In genomic region chr11:2387266-2387982, GRCh38 we compare ENCODE assay signal across 9 cellular contexts. TPM values are rescaled to one million over a fixed set of nuclear protein-coding genes. Genes with fewer than 3 reads are reported as not detected.
DNase-seq lines count a peak whose midpoint lies in the region; ATAC-seq and TF ChIP-seq lines count a peak whose summit lies in the region.
"Had no signal": no experiment of that assay in that cellular context is flagged by ENCODE, and none has a peak within 500 bp of the region (broad histone marks: within the 10 kb centered on the region; RNA-seq: fewer than 3 reads in every experiment).

No MANE protein-coding gene starts in this region.

- H3K27me3 Mint-ChIP-seq in naive thymus-derived CD8-positive, alpha-beta T cell = no peaks in the 10 kb centered on the region

- POLR2A ChIA-PET in naive thymus-derived CD8-positive, alpha-beta T cell (lab: Charles Lee) = interaction anchor here (1.0 to 2.9 kb wide), 4 partner anchors 10 to 88 kb away, joined by 3 to 18 read pairs (median 7); partner anchors contain the start of genes CD81 and TSSC4

- DNase-seq in AG10803 (ENCODE audit: low read depth) = peak; percentile 53
- peak; percentile 46 for DNase-seq in dermis blood vessel endothelial cell
- peak in 1 of 10 donors; percentile 55 for DNase-seq in naive thymus-derived CD8-positive, alpha-beta T cell
- DNase-seq in activated effector memory CD4-positive, alpha-beta T cell treated with Interleukin-2 at 50 U/mL for 16 hours = no peak
- DNase-seq in NCI-H1105 treated with DMSO at 0.1 percent for 48 hours (lab: John Stamatoyannopoulos, UW) = no peak
- no peak for DNase-seq in NCI-H1930 (lab: John Stamatoyannopoulos, UW)
- DNase-seq: NCI-H1105 had no signal

- no peak for TF ChIP-seq CTCF in AG10803 (conservative IDR thresholded peaks at IDR 0.05; ENCODE audit: low read length)

- ATAC-seq in HG03354 (IDR thresholded peaks at IDR 0.05; ENCODE audit: poor library complexity, severe bottlenecking, unreplicated experiment) = peak; percentile 27
- peak in 1 of 2 donors; percentile 20 for ATAC-seq in naive thymus-derived CD8-positive, alpha-beta T cell
- ATAC-seq in HG02870 (IDR thresholded peaks at IDR 0.05; ENCODE audit: unreplicated experiment) = no peak

- H3K4me1 Mint-ChIP-seq in naive thymus-derived CD8-positive, alpha-beta T cell = peaks cover 27 to 72% (median 68%) of the 10 kb centered on the region in 4 donors

- H3K9me3 Mint-ChIP-seq in naive thymus-derived CD8-positive, alpha-beta T cell = no peaks in the 10 kb centered on the region

- H3K27ac Mint-ChIP-seq in naive thymus-derived CD8-positive, alpha-beta T cell = peak overlapping the region in 8 of 10 donors; percentile 18 to 74 (median 42)

- H3K4me3 ChIP-seq in AG10803 (ENCODE audit: low read length) = no peak overlapping the region

- peaks cover 0 to 3% (median 0%) of the 10 kb centered on the region in 3 donors for H3K36me3 Mint-ChIP-seq in naive thymus-derived CD8-positive, alpha-beta T cell

- peak overlapping the region in 4 of 10 donors; percentile 15 to 66 (median 24) for H3K4me3 Mint-ChIP-seq in naive thymus-derived CD8-positive, alpha-beta T cell

RNA-seq across cellular contexts. Expression of gene CD81, which starts 10.3 kb away (rescaled TPM):
- total RNA-seq in dermis blood vessel endothelial cell = 248 and 294 TPM in 2 replicates
- total RNA-seq in naive thymus-derived CD8-positive, alpha-beta T cell = 10 to 100 TPM; 83.1 to 92.1 TPM
- 10 to 100 TPM; 15.3 to 62.0 (median 42.1) TPM for polyA plus RNA-seq in naive thymus-derived CD8-positive, alpha-beta T cell

RNA-seq across cellular contexts. Expression of gene TSSC4, which starts 13.1 kb away (rescaled TPM):
- 56.6 and 87.6 TPM in 2 replicates for total RNA-seq in dermis blood vessel endothelial cell
- total RNA-seq in naive thymus-derived CD8-positive, alpha-beta T cell = 10 to 100 TPM; 56.6 to 65.6 TPM
- polyA plus RNA-seq in naive thymus-derived CD8-positive, alpha-beta T cell = 10 to 100 TPM; 49.0 to 68.3 (median 54.7) TPM

RNA-seq across cellular contexts. Expression of gene TRPM5, which starts 56.9 kb away (rescaled TPM):
- total RNA-seq in dermis blood vessel endothelial cell = not detected in 2 replicates
- total RNA-seq in naive thymus-derived CD8-positive, alpha-beta T cell = under 1 TPM; 0.60 to 0.69 TPM
- not detected for polyA plus RNA-seq in naive thymus-derived CD8-positive, alpha-beta T cell

RNA-seq across cellular contexts. Expression of gene KCNQ1, which starts 57.4 kb away (rescaled TPM):
- 0.34 TPM in 1 of 2 replicates, not detected in the other for total RNA-seq in dermis blood vessel endothelial cell
- total RNA-seq in naive thymus-derived CD8-positive, alpha-beta T cell = 10 to 100 TPM; 23.5 to 25.1 TPM
- polyA plus RNA-seq in naive thymus-derived CD8-positive, alpha-beta T cell = 10 to 100 TPM in 2 of 3 donors, 1 to 10 TPM in 1; 8.7 to 22.9 (median 10.4) TPM

Comparison
In these comparisons a context has a peak if more than half of its experiments do, and no peak if none do; other contexts are left out.
1. DNase-seq: peak in AG10803 (single experiment) and dermis blood vessel endothelial cell (single experiment); none in activated effector memory CD4-positive, alpha-beta T cell treated with Interleukin-2 at 50 U/mL for 16 hours (single experiment), NCI-H1105 treated with DMSO at 0.1 percent for 48 hours (single experiment) and NCI-H1930 (0 of 2).